Comparison of ENCODE assay signal across 1 cellular context in genomic region chr6:142542704-142543233, GRCh38.
TF ChIP-seq lines count a peak whose summit lies in the region.

No MANE protein-coding gene starts in this region.

TF ChIP-seq in HCT116, 20 proteins besides CTCF, POLR2A, EP300 and RAD21 (continued from another document):
- TF ChIP-seq ZBTB33 (IDR thresholded peaks at IDR 0.05; ENCODE audit: extremely low read depth, insufficient replicate concordance, low read length), result no peak
- TF ChIP-seq YY1 (IDR thresholded peaks at IDR 0.05; ENCODE audit: extremely low read depth, insufficient replicate concordance, low read depth, low read length), result no peak
- TF ChIP-seq EZH2 (IDR thresholded peaks at IDR 0.05), result no peak
- peak; percentile 18; the same call in 1 of the 2 replicates for TF ChIP-seq ZFX (IDR thresholded peaks at IDR 0.05)
- peak; percentile 57 for TF ChIP-seq FOSL1 (IDR thresholded peaks at IDR 0.05; ENCODE audit: low read depth)
- no peak for TF ChIP-seq SIN3A (IDR thresholded peaks at IDR 0.05; ENCODE audit: low read depth)
- no peak for TF ChIP-seq MAX (IDR thresholded peaks at IDR 0.05)
- TF ChIP-seq POLR2AphosphoS5 (IDR thresholded peaks at IDR 0.05; ENCODE audit: low read depth, low read length), result no peak
- TF ChIP-seq REST (IDR thresholded peaks at IDR 0.05; ENCODE audit: low read depth), result no peak
- no peak for TF ChIP-seq CEBPB (IDR thresholded peaks at IDR 0.05; ENCODE audit: low read depth)
- TF ChIP-seq SP1 (IDR thresholded peaks at IDR 0.05; ENCODE audit: low read depth), result 0 out of 2 replicates have a peak, but pooled peaks have one; percentile 26
- TF ChIP-seq EGR1 (IDR thresholded peaks at IDR 0.05; ENCODE audit: low read depth), result no peak
- TF ChIP-seq ATF3 (IDR thresholded peaks at IDR 0.05), result no peak
- no peak for TF ChIP-seq EZH2phosphoT487 (IDR thresholded peaks at IDR 0.05; ENCODE audit: borderline replicate concordance)
- no peak for TF ChIP-seq CBX3 (IDR thresholded peaks at IDR 0.05; ENCODE audit: low read depth)
- 0 out of 2 replicates have a peak, but pooled peaks have one; percentile 21 for TF ChIP-seq JUND (IDR thresholded peaks at IDR 0.05)
- TF ChIP-seq ELF1 (IDR thresholded peaks at IDR 0.05; ENCODE audit: borderline replicate concordance, low read depth), result peak; percentile 31; the same call in 1 of the 2 replicates
TF ChIP-seq in HCT116: peak in this region for 5.
